ENCODE assay signal across 1 cellular context in genomic region chr5:148776780-148777179, GRCh38.
TF ChIP-seq lines count a peak whose summit lies in the region.

No MANE protein-coding gene starts in this region.

TF ChIP-seq in GM23338, 12 proteins besides CTCF, POLR2A, EP300 and RAD21 (continued from another document):
- TF ChIP-seq ZNF462 (CRISPR knock-in tag; IDR thresholded peaks at IDR 0.05), result no peak
- TF ChIP-seq CREB1 (CRISPR knock-in tag; IDR thresholded peaks at IDR 0.05; ENCODE audit: low read depth), result no peak
- no peak for TF ChIP-seq EZH2phosphoT487 (IDR thresholded peaks at IDR 0.05; ENCODE audit: unreplicated experiment)
